ENCODE assay signal across 20 cellular contexts in genomic region chr19:1571358-1571757, GRCh38. TPM values are rescaled to one million over a fixed set of nuclear protein-coding genes. Genes with fewer than 3 reads are reported as not detected.
DNase-seq lines count a peak whose midpoint lies in the region; ATAC-seq, FAIRE-seq and TF ChIP-seq lines count a peak whose summit lies in the region.
"Had no signal": no experiment of that assay in that cellular context is flagged by ENCODE, and none has a peak within 500 bp of the region (broad histone marks: within the 10 kb centered on the region; RNA-seq: fewer than 3 reads in every experiment).

No MANE protein-coding gene starts in this region.

- H2AK5ac ChIP-seq in neuronal stem cell (ENCODE audit: low read depth, low read length) = no peak overlapping the region

- H3K36me3 ChIP-seq in astrocyte (ENCODE audit: insufficient read depth, low read length) = no peaks in the 10 kb centered on the region
- H3K36me3 ChIP-seq in neuronal stem cell (replicated peaks in 1 of 2; ENCODE audit: control insufficient read depth in 2 of 2, insufficient read depth in 2 of 2, low read length in 2 of 2) = peaks cover 7 to 8% of the 10 kb centered on the region in 2 donors

- no peak overlapping the region for H3K27ac ChIP-seq in CD4-positive, alpha-beta T cell (ENCODE audit: low read depth, low read length)
- no peak overlapping the region for H3K27ac ChIP-seq in astrocyte (ENCODE audit: low read depth, low read length)
- H3K27ac ChIP-seq in neuronal stem cell (replicated peaks; ENCODE audit: low read length) = no peak overlapping the region
- H3K27ac ChIP-seq: 22Rv1, A549, C4-2B had no signal

- H2BK15ac ChIP-seq in neuronal stem cell (ENCODE audit: low read length) = no peak overlapping the region

- H3K18ac ChIP-seq in neuronal stem cell (ENCODE audit: low read length) = no peak overlapping the region

- peak overlapping the region; percentile 22 for H3K23ac ChIP-seq in neuronal stem cell (ENCODE audit: low read depth, low read length, poor library complexity)

- H3K79me1 ChIP-seq in neuronal stem cell (ENCODE audit: low read depth, low read length) = peaks cover 2% of the 10 kb centered on the region

- H2BK12ac ChIP-seq in neuronal stem cell (ENCODE audit: low read length) = no peak overlapping the region

- H4K20me1 ChIP-seq in astrocyte (ENCODE audit: insufficient read depth, low read length) = peaks cover 11% of the 10 kb centered on the region

- H3K27me3 ChIP-seq in CD4-positive, alpha-beta T cell (ENCODE audit: control insufficient read depth, insufficient read depth, low read length) = no peaks in the 10 kb centered on the region
- H3K27me3 ChIP-seq in astrocyte (ENCODE audit: insufficient read depth, low read length) = no peaks in the 10 kb centered on the region
- peaks cover 0 to 6% (median 0%) of the 10 kb centered on the region in 3 experiments for H3K27me3 ChIP-seq in neuronal stem cell (ENCODE audit: control insufficient read depth in 3 of 3, insufficient read depth in 3 of 3, low read depth in 1 of 3, low read length in 3 of 3)

- H2BK120ac ChIP-seq in neuronal stem cell (ENCODE audit: low read depth, low read length) = no peak overlapping the region

- no peak overlapping the region for H3K9ac ChIP-seq in astrocyte (ENCODE audit: low read length)
- H3K9ac ChIP-seq in neuronal stem cell (ENCODE audit: low read depth, low read length, poor library complexity) = no peak overlapping the region

- ATAC-seq in CD4-positive, alpha-beta T cell (ENCODE audit: poor library complexity) = no peak
- no peak for ATAC-seq in HG02870 (IDR thresholded peaks at IDR 0.05; ENCODE audit: unreplicated experiment)
- ATAC-seq: A549, GM23338, K562 had no signal

- peaks cover 7% of the 10 kb centered on the region for H3K36me3 Mint-ChIP-seq in CD4-positive, alpha-beta T cell (ENCODE audit: low read depth)
- H3K36me3 Mint-ChIP-seq in astrocyte (ENCODE audit: low read depth, unreplicated experiment) (peaks cover 2% of the 10 kb centered on the region), glutamatergic neuron (ENCODE audit: unreplicated experiment) (no peaks in the 10 kb centered on the region)

- H3K4me1 ChIP-seq in astrocyte (ENCODE audit: insufficient read depth, low read length) = no peaks in the 10 kb centered on the region
- H3K4me1 ChIP-seq in neuronal stem cell (ENCODE audit: control insufficient read depth in 2 of 2, insufficient read depth in 1 of 2, low read depth in 1 of 2, low read length in 2 of 2) = no peaks in the 10 kb centered on the region

- no peak for TF ChIP-seq CTCF in CD4-positive, alpha-beta T cell (IDR thresholded peaks at IDR 0.05)
- no peak for TF ChIP-seq CTCF in astrocyte (IDR thresholded peaks at IDR 0.05; ENCODE audit: insufficient read depth, low read depth, low read length)
- TF ChIP-seq CTCF in glutamatergic neuron (IDR thresholded peaks at IDR 0.05; ENCODE audit: partially characterized antibody, unreplicated experiment) = no peak

- H2AFZ ChIP-seq in astrocyte (ENCODE audit: low read depth, low read length) (no peak overlapping the region), neuronal stem cell (ENCODE audit: low read length) (no peak overlapping the region)
- H2AFZ ChIP-seq: GM23338 had no signal

- H3K27me3 Mint-ChIP-seq in CD4-positive, alpha-beta T cell = peaks cover 4% of the 10 kb centered on the region
- peaks cover 5% of the 10 kb centered on the region for H3K27me3 Mint-ChIP-seq in astrocyte (ENCODE audit: low read depth, unreplicated experiment)
- peaks cover 22% of the 10 kb centered on the region for H3K27me3 Mint-ChIP-seq in glutamatergic neuron (ENCODE audit: unreplicated experiment)

- no peak overlapping the region for H2BK5ac ChIP-seq in neuronal stem cell (ENCODE audit: low read length)

- H3K4me2 ChIP-seq in astrocyte (ENCODE audit: low read length) = no peak overlapping the region
- H3K4me2 ChIP-seq in neuronal stem cell (ENCODE audit: insufficient read depth, low read length, poor library complexity, severe bottlenecking) = no peak overlapping the region
- H3K4me2 ChIP-seq: A549, GM23338 had no signal

- H4K8ac ChIP-seq in neuronal stem cell (ENCODE audit: low read depth, low read length) = no peak overlapping the region

- H3K4me3 ChIP-seq in astrocyte (ENCODE audit: insufficient read depth, low read depth, low read length) (no peak overlapping the region), neuronal stem cell (ENCODE audit: low read length in 2 of 2) (no peak overlapping the region)
- H3K4me3 ChIP-seq: A549, GM23338, K562 had no signal

- CTCF ChIA-PET in CD4-positive, alpha-beta T cell (lab: Charles Lee) = no interaction called here

- H3K79me2 ChIP-seq in astrocyte (ENCODE audit: insufficient read depth, low read length) = peaks cover 11% of the 10 kb centered on the region

- no peaks in the 10 kb centered on the region for H3K9me3 Mint-ChIP-seq in CD4-positive, alpha-beta T cell
- H3K9me3 Mint-ChIP-seq in astrocyte (ENCODE audit: unreplicated experiment) (no peaks in the 10 kb centered on the region), glutamatergic neuron (ENCODE audit: unreplicated experiment) (peaks cover 10% of the 10 kb centered on the region)

- no peak overlapping the region for H3K27ac Mint-ChIP-seq in CD4-positive, alpha-beta T cell
- H3K27ac Mint-ChIP-seq in astrocyte (ENCODE audit: unreplicated experiment) = peak overlapping the region; percentile 50
- H3K27ac Mint-ChIP-seq in glutamatergic neuron (ENCODE audit: unreplicated experiment) = peak overlapping the region; percentile 66
- H3K27ac Mint-ChIP-seq: GM23338 had no signal

- POLR2A ChIA-PET in CD4-positive, alpha-beta T cell (lab: Charles Lee) = no interaction called here

- no peak overlapping the region for H4K91ac ChIP-seq in neuronal stem cell (ENCODE audit: low read depth, low read length, poor library complexity)

- no peak for FAIRE-seq in astrocyte (lab: Jason Lieb, UNC)
- FAIRE-seq in HTR-8/SVneo (lab: Jason Lieb, UNC) = no peak
- FAIRE-seq: A549, K562 had no signal

- no CpG with 5 or more reads among the region's 12 CpGs for whole genome bisulfite sequencing in neuronal stem cell (ENCODE audit: extremely low coverage in 2 of 2, insufficient read length in 2 of 2, insufficient replicate concordance in 1 of 2), 2 donors

- no peak overlapping the region for H3K14ac ChIP-seq in neuronal stem cell (ENCODE audit: low read length)

- H3K4me3 Mint-ChIP-seq in CD4-positive, alpha-beta T cell = peak overlapping the region; percentile 56
- peak overlapping the region; percentile 27 for H3K4me3 Mint-ChIP-seq in astrocyte (ENCODE audit: unreplicated experiment)
- no peak overlapping the region for H3K4me3 Mint-ChIP-seq in glutamatergic neuron (ENCODE audit: unreplicated experiment)
- H3K4me3 Mint-ChIP-seq: GM23338 had no signal

- no peak overlapping the region for H3K4ac ChIP-seq in neuronal stem cell (ENCODE audit: low read length)

- peaks cover 4% of the 10 kb centered on the region for H3K4me1 Mint-ChIP-seq in CD4-positive, alpha-beta T cell (ENCODE audit: low read depth)
- no peaks in the 10 kb centered on the region for H3K4me1 Mint-ChIP-seq in astrocyte (ENCODE audit: low read depth, unreplicated experiment)
- H3K4me1 Mint-ChIP-seq in glutamatergic neuron (ENCODE audit: low read depth, unreplicated experiment) = peaks cover 2% of the 10 kb centered on the region

- intact Hi-C loops in CD4-positive, alpha-beta T cell (cut with DNase I, micrococcal nuclease) = no loop called here

- DNase-seq in CD4-positive, alpha-beta T cell = no peak
- DNase-seq in astrocyte (ENCODE audit: low read depth) (no peak), glutamatergic neuron (no peak), neuronal stem cell (ENCODE audit: low spot score) (no peak), HTR-8/SVneo (ENCODE audit: insufficient read length, low spot score) (no peak), iPS-NIHi7 (ENCODE audit: extremely low spot score) (no peak), SKM-1 treated with dmso at 0.1 percent for 144 hours (lab: John Stamatoyannopoulos, UW; ENCODE audit: unreplicated experiment) (no peak)
- DNase-seq: AML-193; Calu3; CD4-positive, alpha-beta memory T cell; DMS79 treated with DMSO at 0.1 percent for 48 hours; GF-D8; H7 had no signal

- no peaks in the 10 kb centered on the region for H3K9me3 ChIP-seq in CD4-positive, alpha-beta T cell (ENCODE audit: control insufficient read depth, low read length)
- no peaks in the 10 kb centered on the region for H3K9me3 ChIP-seq in astrocyte (ENCODE audit: insufficient read depth, low read depth, low read length)
- H3K9me3 ChIP-seq in neuronal stem cell (replicated peaks in 1 of 2; ENCODE audit: control insufficient read depth in 2 of 2, insufficient read depth in 1 of 2, low read depth in 1 of 2, low read length in 2 of 2) = peaks cover 0 to 6% of the 10 kb centered on the region in 2 donors
- H3K9me3 ChIP-seq: A549 had no signal

RNA-seq across cellular contexts. Expression of gene MEX3D, which starts 3.2 kb away (rescaled TPM):
- total RNA-seq in CD4-positive, alpha-beta T cell = 1 to 10 TPM; 1.6 to 2.3 TPM
- total RNA-seq in astrocyte (51.8 and 52.1 TPM in 2 replicates), glutamatergic neuron (ENCODE audit: unreplicated experiment) (96.7 TPM)
- polyA plus RNA-seq in neuronal stem cell (2013, experiment 1 of 2) = 59.8 TPM
- 59.0 TPM for polyA plus RNA-seq in neuronal stem cell (2013, experiment 2 of 2)

RNA-seq across cellular contexts. Expression of gene MBD3, which starts 21.3 kb away (rescaled TPM):
- total RNA-seq in CD4-positive, alpha-beta T cell = 10 to 100 TPM; 34.3 to 35.2 TPM
- 64.0 and 71.9 TPM in 2 replicates for total RNA-seq in astrocyte
- total RNA-seq in glutamatergic neuron (ENCODE audit: unreplicated experiment) = 106 TPM
- polyA plus RNA-seq in neuronal stem cell (2013, experiment 1 of 2) = 68.0 TPM
- 64.2 TPM for polyA plus RNA-seq in neuronal stem cell (2013, experiment 2 of 2)

RNA-seq across cellular contexts. Expression of gene UQCR11, which starts 33.9 kb away (rescaled TPM):
- total RNA-seq in CD4-positive, alpha-beta T cell = 10 to 100 TPM; 88.9 to 93.8 TPM
- total RNA-seq in astrocyte = 255 and 257 TPM in 2 replicates
- 204 TPM for total RNA-seq in glutamatergic neuron (ENCODE audit: unreplicated experiment)
- 160 TPM for polyA plus RNA-seq in neuronal stem cell (2013, experiment 1 of 2)
- polyA plus RNA-seq in neuronal stem cell (2013, experiment 2 of 2) = 160 TPM

RNA-seq across cellular contexts. Expression of gene PLK5, which starts 47.5 kb away (rescaled TPM):
- under 1 TPM in 1 of 2 experiments, not detected in 1; 0.14 TPM for total RNA-seq in CD4-positive, alpha-beta T cell
- total RNA-seq in astrocyte (0.09 TPM in 1 of 2 replicates, not detected in the other), glutamatergic neuron (ENCODE audit: unreplicated experiment) (0.69 TPM)
- 0.18 TPM for polyA plus RNA-seq in neuronal stem cell (2013, experiment 1 of 2)
- 0.25 TPM for polyA plus RNA-seq in neuronal stem cell (2013, experiment 2 of 2)
- total RNA-seq: Calu3; CD4-positive, alpha-beta memory T cell had no signal
- polyA plus RNA-seq: A549; BJ; CD4-positive, alpha-beta memory T cell had no signal

RNA-seq across cellular contexts. Expression of gene ADAMTSL5, which starts 58.5 kb away (rescaled TPM):
- 1 to 10 TPM; 4.3 to 5.7 TPM for total RNA-seq in CD4-positive, alpha-beta T cell
- total RNA-seq in astrocyte (4.7 and 5.5 TPM in 2 replicates), glutamatergic neuron (ENCODE audit: unreplicated experiment) (0.83 TPM)
- polyA plus RNA-seq in neuronal stem cell (2013, experiment 1 of 2) = 0.31 TPM
- polyA plus RNA-seq in neuronal stem cell (2013, experiment 2 of 2) = 0.21 TPM

Comparison
In these comparisons a context has a peak if more than half of its experiments do, and no peak if none do; other contexts are left out.
1. RNA of gene MEX3D, which starts 3.2 kb away (total RNA-seq): 96.7 TPM in glutamatergic neuron (single experiment) and 51.8 to 52.1 TPM in astrocyte; 1.6 to 2.3 TPM in CD4-positive, alpha-beta T cell; every median in the first group is over 10 times any median in the second.